In the genomic region with DNA sequence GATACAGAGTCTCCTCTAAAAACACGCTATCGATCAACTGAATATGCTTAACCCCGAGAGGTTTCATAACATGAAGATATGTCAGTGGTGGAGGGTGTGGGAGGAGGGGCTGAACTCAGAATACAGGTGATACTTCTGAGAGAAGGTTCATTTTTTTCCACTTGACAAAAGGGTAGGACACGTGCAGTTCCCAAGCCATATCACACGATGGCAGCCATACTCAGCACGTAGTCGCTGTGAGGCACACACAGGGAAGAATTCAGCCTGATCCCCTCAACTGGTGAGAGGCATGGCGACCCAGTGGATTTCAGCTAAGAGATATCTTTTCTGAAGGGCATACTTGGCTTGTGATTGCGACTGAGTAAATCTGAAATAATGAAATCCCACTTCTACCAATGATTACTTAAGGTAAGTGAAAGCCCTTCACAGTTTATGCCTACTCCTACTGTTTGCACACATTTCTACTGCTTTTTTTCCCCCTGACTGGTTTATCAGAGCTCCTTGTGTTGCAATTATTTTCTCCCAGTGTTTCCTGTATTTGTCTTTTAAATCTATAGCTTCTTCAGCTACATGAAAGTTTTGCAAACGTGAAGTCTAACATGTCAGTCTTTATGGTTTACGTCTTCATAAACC, we compare ENCODE assay signal across 8 cellular contexts.
DNase-seq lines count a peak whose midpoint lies in the region; ATAC-seq and TF ChIP-seq lines count a peak whose summit lies in the region.

No MANE protein-coding gene starts in this region.

- peaks cover 2% of the 10 kb centered on the region for H3K9me3 Mint-ChIP-seq in glutamatergic neuron (ENCODE audit: unreplicated experiment)

- H3K4me1 Mint-ChIP-seq in glutamatergic neuron (ENCODE audit: low read depth, unreplicated experiment): no peaks in the 10 kb centered on the region

- no peak overlapping the region for H3K27ac Mint-ChIP-seq in glutamatergic neuron (ENCODE audit: unreplicated experiment)

- no peaks in the 10 kb centered on the region for H3K27me3 Mint-ChIP-seq in glutamatergic neuron (ENCODE audit: unreplicated experiment)

- H3K36me3 Mint-ChIP-seq in glutamatergic neuron (ENCODE audit: unreplicated experiment): no peaks in the 10 kb centered on the region

- no peak overlapping the region for H3K4me3 Mint-ChIP-seq in glutamatergic neuron (ENCODE audit: unreplicated experiment)

- TF ChIP-seq CTCF in LNCAP (IDR thresholded peaks at IDR 0.05) (peak; percentile 82), glutamatergic neuron (IDR thresholded peaks at IDR 0.05; ENCODE audit: partially characterized antibody, unreplicated experiment) (no peak)

- in situ Hi-C loops in SK-MEL-5 (cut with HindIII; ENCODE audit: low pct_unique_long_range_greater_than_20kb, low sequenced_read_pairs): no loop called here

- DNase-seq in AML-193 (lab: John Stamatoyannopoulos, UW) (peak; percentile 36 to 39), SK-MEL-5 (ENCODE audit: low read depth, low spot score) (peak; percentile 47), glutamatergic neuron (peak; percentile 52), renal cortical epithelial cell (ENCODE audit: low read depth) (peak; percentile 39), C1 segment of cervical spinal cord (lab: John Stamatoyannopoulos, UW) (no peak)
- DNase-seq in activated effector memory CD4-positive, alpha-beta T cell treated with Interleukin-2 at 50 U/mL for 16 hours: no peak

- ATAC-seq in GM18519 (IDR thresholded peaks at IDR 0.05; ENCODE audit: low FRiP score, unreplicated experiment): peak; percentile 69

Comparison
In these comparisons a context has a peak if more than half of its experiments do, and no peak if none do; other contexts are left out.
1. DNase-seq: peak in AML-193 (2 of 2), SK-MEL-5 (single experiment), glutamatergic neuron (single experiment) and renal cortical epithelial cell (single experiment); none in activated effector memory CD4-positive, alpha-beta T cell treated with Interleukin-2 at 50 U/mL for 16 hours (single experiment) and C1 segment of cervical spinal cord (0 of 14).